8 cellular contexts compared by ENCODE assay signal in the genomic region with DNA sequence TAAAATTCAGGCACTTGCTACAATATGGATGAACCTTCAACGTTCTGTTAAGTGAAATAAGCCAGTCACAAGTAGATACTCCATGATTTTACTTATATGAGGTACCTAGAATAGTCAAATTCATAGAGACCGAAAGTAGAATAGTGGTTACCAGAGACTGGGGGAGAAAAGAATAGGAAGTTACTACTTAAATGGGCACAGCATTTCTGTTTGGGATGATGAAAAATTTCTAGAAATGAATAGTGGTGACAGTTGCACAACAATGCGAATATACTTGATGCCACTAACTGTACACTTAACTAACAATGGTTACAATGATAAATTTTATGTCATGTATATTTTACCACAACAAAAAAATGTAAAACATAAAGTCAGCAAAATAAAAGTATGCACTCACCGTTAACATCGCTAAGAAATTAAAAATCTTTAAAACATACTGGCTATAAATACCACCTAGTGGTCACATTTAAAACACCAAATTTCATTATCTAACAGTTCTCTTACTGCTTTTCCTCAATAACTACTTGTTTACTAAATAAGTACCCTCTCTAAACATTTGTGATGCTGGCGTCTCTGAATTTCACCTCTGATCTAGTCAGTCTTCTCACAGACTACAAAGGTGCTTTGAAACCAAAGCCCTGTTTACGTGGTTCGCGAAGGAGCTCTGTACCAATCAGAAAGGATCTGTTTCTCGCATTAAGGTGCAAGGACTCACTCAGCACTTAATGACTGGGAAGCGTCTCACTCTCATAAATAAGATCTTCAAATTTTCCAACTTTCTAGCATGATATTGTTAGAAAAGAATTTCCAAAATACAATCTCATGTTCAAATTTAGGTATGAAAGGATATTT. TPM values are rescaled to one million over a fixed set of nuclear protein-coding genes. Genes with fewer than 3 reads are reported as not detected.
DNase-seq lines count a peak whose midpoint lies in the region; ATAC-seq and TF ChIP-seq lines count a peak whose summit lies in the region.

No MANE protein-coding gene starts in this region.

- no peaks in the 10 kb centered on the region for H3K4me1 Mint-ChIP-seq in MCF 10A (ENCODE audit: insufficient read depth, unreplicated experiment)
- no peaks in the 10 kb centered on the region for H3K4me1 Mint-ChIP-seq in neural crest cell

- BruUV-seq in MCF 10A (replicated peaks; lab: Mats Ljungman, UMichigan): no TSS peak

- ATAC-seq in GM21737 (IDR thresholded peaks at IDR 0.05; ENCODE audit: unreplicated experiment): no peak

- intact Hi-C loops in MCF 10A (cut with micrococcal nuclease): loop anchor here (1.0 to 10.0 kb wide), 2 partner anchors 188 to 330 kb away; no protein-coding TSS in a partner anchor

- CTCF ChIA-PET in MCF 10A (lab: Yijun Ruan, JAX): interaction anchor here (0.6 to 2.1 kb wide), 14 partner anchors 9 to 439 kb away, joined by 3 to 13 read pairs (median 4); a partner anchor contains a TSS

- H3K4me3 Mint-ChIP-seq in MCF 10A (ENCODE audit: unreplicated experiment) (no peak overlapping the region), neural crest cell (no peak overlapping the region)

- H3K9me3 Mint-ChIP-seq in MCF 10A (ENCODE audit: unreplicated experiment): no peaks in the 10 kb centered on the region
- no peaks in the 10 kb centered on the region for H3K9me3 Mint-ChIP-seq in neural crest cell

- peaks cover 29% of the 10 kb centered on the region for H3K36me3 Mint-ChIP-seq in MCF 10A (ENCODE audit: insufficient read depth, unreplicated experiment)
- H3K36me3 Mint-ChIP-seq in neural crest cell (ENCODE audit: low read depth): peaks cover 4% of the 10 kb centered on the region

- peak; percentile 50 for TF ChIP-seq CTCF in MCF 10A (IDR thresholded peaks at IDR 0.05; ENCODE audit: unreplicated experiment)
- peak; percentile 66 for TF ChIP-seq CTCF in neural crest cell (conservative IDR thresholded peaks at IDR 0.05)

- H3K27ac Mint-ChIP-seq in MCF 10A (ENCODE audit: low read depth, unreplicated experiment) (no peak overlapping the region), neural crest cell (ENCODE audit: unreplicated experiment) (no peak overlapping the region)

- POLR2A ChIA-PET in MCF 10A (lab: Yijun Ruan, JAX): no interaction called here

- H3K27me3 Mint-ChIP-seq in MCF 10A (ENCODE audit: insufficient read depth, unreplicated experiment) (no peaks in the 10 kb centered on the region), neural crest cell (ENCODE audit: low read depth) (no peaks in the 10 kb centered on the region)

- DNase-seq in ELF-1 (ENCODE audit: low read depth, low spot score): peak; percentile 2
- DNase-seq in Kasumi-1 (lab: John Stamatoyannopoulos, UW): peak; percentile 49 to 74
- DNase-seq in MCF 10A (ENCODE audit: unreplicated experiment): no peak
- DNase-seq in neural crest cell (ENCODE audit: low read depth, low spot score): no peak
- DNase-seq in activated naive CD4-positive, alpha-beta T cell treated with Interleukin-2 at 50 U/mL for 16 hours: no peak
- no peak for DNase-seq in midbrain (lab: John Stamatoyannopoulos, UW)
- DNase-seq in NCI-H446 (lab: John Stamatoyannopoulos, UW): no peak

RNA-seq across cellular contexts. Expression of a gene that starts 22.7 kb away (rescaled TPM):
- total RNA-seq in MCF 10A (2022) (23.9 and 31.5 TPM in 2 replicates), neural crest cell (22.6 and 23.8 TPM in 2 replicates)

RNA-seq across cellular contexts. Expression of a gene that starts 32.5 kb away (rescaled TPM):
- total RNA-seq in MCF 10A (2022) (0.12 and 0.16 TPM in 2 replicates), neural crest cell (not detected in 2 replicates)

RNA-seq across cellular contexts. Expression of a gene that starts 40.9 kb away (rescaled TPM):
- total RNA-seq in MCF 10A (2022): not detected in 2 replicates
- total RNA-seq in neural crest cell: not detected in 2 replicates

RNA-seq across cellular contexts. Expression of a gene that starts 56.7 kb away (rescaled TPM):
- total RNA-seq in MCF 10A (2022) (not detected in 2 replicates), neural crest cell (not detected in 2 replicates)

Comparison
In these comparisons a context has a peak if more than half of its experiments do, and no peak if none do; other contexts are left out.
1. DNase-seq: peak in ELF-1 (single experiment) and Kasumi-1 (2 of 2); none in MCF 10A (single experiment), neural crest cell (single experiment), activated naive CD4-positive, alpha-beta T cell treated with Interleukin-2 at 50 U/mL for 16 hours (single experiment), midbrain (single experiment) and NCI-H446 (0 of 2).